ENCODE assay signal across 8 cellular contexts in the genomic region with DNA sequence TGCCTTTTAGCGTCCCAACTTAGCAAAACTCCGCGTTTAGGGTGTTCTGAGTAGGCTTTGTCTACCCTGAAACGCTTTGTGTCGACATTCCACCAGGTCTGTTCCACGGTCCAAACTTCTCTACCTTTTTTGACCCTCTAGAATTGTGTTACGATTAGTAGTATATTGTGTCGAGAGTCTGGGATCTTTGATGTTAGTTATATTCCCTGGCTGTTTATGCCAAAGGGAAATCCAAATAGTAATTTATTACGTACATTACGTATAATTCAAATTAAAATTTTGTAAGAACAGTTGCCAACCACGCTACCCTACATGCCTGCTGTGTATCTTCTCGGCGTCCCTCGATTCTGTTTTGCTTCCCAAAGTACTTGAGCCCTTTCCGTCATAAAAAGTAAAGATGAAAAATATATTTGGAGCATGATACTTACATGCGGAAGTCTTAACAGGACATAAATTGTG. TPM values are rescaled to one million over a fixed set of nuclear protein-coding genes. Genes with fewer than 3 reads are reported as not detected.
DNase-seq lines count a peak whose midpoint lies in the region; TF ChIP-seq lines count a peak whose summit lies in the region.

No MANE protein-coding gene starts in this region.

- H3K4me1 ChIP-seq in iPS-20b (ENCODE audit: insufficient read depth, low read length) (peaks cover 11% of the 10 kb centered on the region; the same call in 1 of the 2 replicates), stomach smooth muscle (ENCODE audit: control insufficient read depth, insufficient read depth, low read length) (peaks cover 18% of the 10 kb centered on the region)

- H3K9me3 Mint-ChIP-seq in activated naive CD8-positive, alpha-beta T cell treated with anti-CD3 and anti-CD28 coated beads for 36 hours: peaks cover 7% of the 10 kb centered on the region

- H3K9ac ChIP-seq in iPS-20b (ENCODE audit: low read depth, low read length) (peak overlapping the region; percentile 98), stomach smooth muscle (ENCODE audit: low read length in 2 of 2) (peak overlapping the region; percentile 95 to 100)

- DNase-seq in AG09309 (ENCODE audit: low read depth) (no peak), HL-60 (ENCODE audit: low read depth in 1 of 2, low spot score in 1 of 2) (no peak), NCI-H1930 (lab: John Stamatoyannopoulos, UW) (no peak), cortex of kidney (lab: John Stamatoyannopoulos, UW) (no peak), NCI-H1436 treated with DMSO at 0.1 percent for 48 hours (lab: John Stamatoyannopoulos, UW) (no peak)
- DNase-seq in activated naive CD8-positive, alpha-beta T cell treated with anti-CD3 and anti-CD28 coated beads for 36 hours: no peak

- H3K27ac ChIP-seq in HL-60 (replicated peaks) (peak overlapping the region; percentile 99), iPS-20b (ENCODE audit: low read length) (peak overlapping the region; percentile 93), stomach smooth muscle (ENCODE audit: low read length) (peak overlapping the region; percentile 94)

- H3K27me3 ChIP-seq in HL-60 (ENCODE audit: insufficient read depth, poor library complexity, severe bottlenecking) (no peaks in the 10 kb centered on the region), iPS-20b (ENCODE audit: insufficient read depth, low read length) (no peaks in the 10 kb centered on the region), stomach smooth muscle (ENCODE audit: control insufficient read depth in 1 of 2, insufficient read depth in 2 of 2, low read length in 2 of 2) (no peaks in the 10 kb centered on the region)

- peak overlapping the region; percentile 83 for H3K27ac Mint-ChIP-seq in activated naive CD8-positive, alpha-beta T cell treated with anti-CD3 and anti-CD28 coated beads for 36 hours

- H3K36me3 Mint-ChIP-seq in activated naive CD8-positive, alpha-beta T cell treated with anti-CD3 and anti-CD28 coated beads for 36 hours: peaks cover 11% of the 10 kb centered on the region

- peaks cover 13% of the 10 kb centered on the region for H3K27me3 Mint-ChIP-seq in activated naive CD8-positive, alpha-beta T cell treated with anti-CD3 and anti-CD28 coated beads for 36 hours

- no peaks in the 10 kb centered on the region for H3K36me3 ChIP-seq in iPS-20b (ENCODE audit: insufficient read depth, low read depth, low read length)
- H3K36me3 ChIP-seq in stomach smooth muscle (ENCODE audit: control insufficient read depth in 2 of 2, insufficient read depth in 2 of 2, low read length in 2 of 2): no peaks in the 10 kb centered on the region

- peaks cover 38% of the 10 kb centered on the region for H3K4me1 Mint-ChIP-seq in activated naive CD8-positive, alpha-beta T cell treated with anti-CD3 and anti-CD28 coated beads for 36 hours

- H3K9me3 ChIP-seq in iPS-20b (ENCODE audit: insufficient read depth, low read depth, low read length) (no peaks in the 10 kb centered on the region), stomach smooth muscle (ENCODE audit: control insufficient read depth in 2 of 2, low read length in 2 of 2) (no peaks in the 10 kb centered on the region)

- H3K4me3 ChIP-seq in AG09309 (ENCODE audit: control insufficient read depth, low read depth, low read length) (peak overlapping the region; percentile 94), HL-60 (replicated peaks; ENCODE audit: insufficient read depth, low read length) (peak overlapping the region; percentile 83), iPS-20b (ENCODE audit: low read length) (peak overlapping the region; percentile 91), stomach smooth muscle (ENCODE audit: low read length in 2 of 2) (peak overlapping the region; percentile 89 to 96)

- TF ChIP-seq CTCF in AG09309 (IDR thresholded peaks at IDR 0.05; ENCODE audit: control insufficient read depth, insufficient read depth, low read depth, low read length, missing control alignments) (no peak), HL-60 (IDR thresholded peaks at IDR 0.05; ENCODE audit: insufficient read depth, low read length) (no peak)

- H3K4me3 Mint-ChIP-seq in activated naive CD8-positive, alpha-beta T cell treated with anti-CD3 and anti-CD28 coated beads for 36 hours: peak overlapping the region; percentile 90

RNA-seq across cellular contexts. Expression of a gene that starts 0.5 kb away (rescaled TPM):
- total RNA-seq in activated naive CD8-positive, alpha-beta T cell treated with anti-CD3 and anti-CD28 coated beads for 36 hours: 10 to 100 TPM; 14.9 to 15.3 TPM
